In the genomic region with DNA sequence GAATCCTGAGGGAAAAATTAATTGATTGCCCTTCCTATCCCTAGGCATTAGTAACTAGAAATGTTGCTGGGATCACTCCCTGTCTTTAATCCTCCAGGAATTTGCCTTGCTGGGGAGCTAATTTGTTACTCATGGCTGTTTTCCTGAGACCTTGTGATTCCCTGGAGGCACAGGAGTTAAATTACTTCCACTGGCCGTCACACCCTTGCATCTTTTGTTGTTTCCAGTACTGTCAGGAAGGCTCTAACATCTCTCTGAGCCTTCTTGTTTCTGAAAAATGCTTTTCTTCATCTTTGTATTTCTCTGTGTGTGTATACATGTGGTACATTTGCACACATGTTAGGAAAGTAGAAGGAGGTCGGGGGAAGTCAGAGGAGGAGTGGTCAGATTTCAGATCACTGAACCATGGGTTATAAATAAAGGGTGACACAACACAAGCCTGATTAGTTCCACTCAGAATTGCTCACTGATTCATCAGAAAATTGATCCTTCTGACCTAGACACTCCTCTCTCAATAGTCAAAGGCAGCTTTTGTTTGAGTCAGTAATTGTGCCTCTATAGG, we compare ENCODE assay signal across 12 cellular contexts. TPM values are rescaled to one million over a fixed set of nuclear protein-coding genes. Genes with fewer than 3 reads are reported as not detected.
DNase-seq lines count a peak whose midpoint lies in the region; ATAC-seq, FAIRE-seq and TF ChIP-seq lines count a peak whose summit lies in the region.
"Had no signal": no experiment of that assay in that cellular context is flagged by ENCODE, and none has a peak within 500 bp of the region (broad histone marks: within the 10 kb centered on the region; RNA-seq: fewer than 3 reads in every experiment).

No MANE protein-coding gene starts in this region.

- no peak overlapping the region for H3K4me3 ChIP-seq in fibroblast of mammary gland (ENCODE audit: control insufficient read depth, low read depth, low read length)
- H3K4me3 ChIP-seq: transverse colon had no signal

- POLR2A ChIA-PET in RWPE1 (lab: Yijun Ruan, JAX; ENCODE audit: low non-redundant PET): no interaction called here

- CTCF ChIA-PET in RWPE1 (lab: Yijun Ruan, JAX): interaction anchor here (0.6 kb wide), 1 partner anchor 1171 kb away, joined by 5 read pairs; no protein-coding TSS in a partner anchor

- in situ Hi-C loops in ACHN (cut with HindIII; ENCODE audit: low pct_ligation_motif_present, low pct_unique_long_range_greater_than_20kb, low sequenced_read_pairs): no loop called here

- peak; percentile 100 for FAIRE-seq in G401.6 (lab: Jason Lieb, UNC)

- ATAC-seq in HG03025 (IDR thresholded peaks at IDR 0.05; ENCODE audit: low FRiP score, unreplicated experiment): no peak
- ATAC-seq: left ventricle myocardium superior had no signal

- no peak for TF ChIP-seq CTCF in RWPE1 (conservative IDR thresholded peaks at IDR 0.05; ENCODE audit: low read depth)
- no peak for TF ChIP-seq CTCF in fibroblast of mammary gland (conservative IDR thresholded peaks at IDR 0.05; ENCODE audit: control insufficient read depth, insufficient read depth, low read depth, low read length)

- DNase-seq in RWPE1 (ENCODE audit: low spot score) (peak; percentile 50), fibroblast of mammary gland (ENCODE audit: low read depth) (peak; percentile 88), renal cortical epithelial cell (ENCODE audit: low read depth) (peak; percentile 94), NCI-H2196 (lab: John Stamatoyannopoulos, UW; ENCODE audit: unreplicated experiment) (no peak), ACHN (no peak), RKO (ENCODE audit: low spot score) (no peak)
- DNase-seq: amygdala, left ventricle myocardium superior, NCI-H2107, transverse colon had no signal

- H3K27ac ChIP-seq in RWPE1: no peak overlapping the region
- H3K27ac ChIP-seq: transverse colon had no signal

RNA-seq across cellular contexts. Expression of gene LRRFIP2, which starts 23.5 kb away (rescaled TPM):
- total RNA-seq in renal cortical epithelial cell: 76.9 and 104 TPM in 2 replicates

RNA-seq across cellular contexts. Expression of gene GOLGA4, which starts 45.2 kb away (rescaled TPM):
- 48.8 and 100.0 TPM in 2 replicates for total RNA-seq in renal cortical epithelial cell

Comparison
In these comparisons a context has a peak if more than half of its experiments do, and no peak if none do; other contexts are left out.
1. DNase-seq: peak in RWPE1 (single experiment), fibroblast of mammary gland (single experiment) and renal cortical epithelial cell (single experiment); none in NCI-H2196 (single experiment), ACHN (single experiment) and RKO (single experiment).